In the genomic region with DNA sequence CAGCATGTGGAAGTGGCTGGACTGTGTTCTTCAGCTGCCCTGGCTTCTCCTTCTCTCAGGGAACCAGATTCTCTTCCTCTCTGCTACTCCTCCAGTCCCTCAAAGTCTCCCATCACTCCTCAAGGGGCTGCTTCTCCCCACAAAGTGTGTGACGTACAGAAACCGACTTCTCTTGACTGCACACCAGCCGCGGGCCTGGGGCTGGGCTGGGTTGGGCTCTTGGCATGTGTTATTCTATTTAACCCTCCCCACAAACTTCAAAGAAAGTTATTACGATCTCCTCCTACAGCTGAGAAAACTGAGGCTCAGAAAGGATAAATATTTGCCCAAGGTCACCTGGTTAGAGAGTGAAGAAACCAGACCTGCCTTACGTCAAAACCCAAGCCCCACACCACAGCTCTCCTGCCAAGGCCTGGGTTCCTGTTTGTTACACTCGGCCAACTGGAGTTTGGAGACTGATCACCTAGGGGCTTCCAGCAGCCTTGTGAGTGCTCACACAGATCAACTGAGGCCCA, we compare ENCODE assay signal across 29 cellular contexts.
"Had no signal": no experiment of that assay in that cellular context is flagged by ENCODE, and none has a peak within 500 bp of the region (broad histone marks: within the 10 kb centered on the region; RNA-seq: fewer than 3 reads in every experiment).

No MANE protein-coding gene starts in this region.

- DNase-seq: activated CD4-positive, alpha-beta T cell treated with anti-CD3 and anti-CD28 coated beads for 36 hours; activated CD4-positive, CD25-positive, alpha-beta regulatory T cell; activated CD8-positive, alpha-beta T cell treated with anti-CD3 and anti-CD28 coated beads, Interleukin-2, amount 10 ng/mL, durations not matched to agents 7 days and 5 days; activated effector memory CD4-positive, alpha-beta T cell treated with Interleukin-2 at 50 U/mL for 16 hours; activated naive CD4-positive, alpha-beta T cell treated with Interleukin-2 at 50 U/mL for 16 hours; activated naive CD8-positive, alpha-beta T cell treated with anti-CD3 and anti-CD28 coated beads for 36 hours; activated T-cell treated with anti-CD3 and anti-CD28 coated beads for 4 hours; adrenal gland; aorta; cerebellar nuclear complex; colonic mucosa; effector CD8-positive, alpha-beta T cell; gastrocnemius medialis; glutamatergic neuron; islet precursor cell; mesendoderm; ovary; psoas muscle; stimulated activated CD4-positive, alpha-beta T cell treated with anti-CD3 and anti-CD28 coated beads, Interleukin-15, amount 100 ng/mL, for 24 hours; stimulated activated CD4-positive, alpha-beta T cell treated with anti-CD3 and anti-CD28 coated beads, Interleukin-2, amount 100 ng/mL, for 24 hours; stimulated activated naive B cell treated with anti-CD40 and anti-IgM and Interleukin-4, amounts not matched to agents 10 μg/mL and 1 μg/mL and 100 μg/mL, for 72 hours; uterus had no signal

- H3K27ac ChIP-seq: adrenal gland, cardiac muscle cell, colonic mucosa, gastrocnemius medialis, neutrophil, ovary, psoas muscle, suprapubic skin, tibial nerve, uterus had no signal

- H3K36me3 Mint-ChIP-seq: activated CD8-positive, alpha-beta memory T cell treated with anti-CD3 and anti-CD28 coated beads, Interleukin-2, amount 10 ng/mL, durations not matched to agents 7 days and 5 days; activated naive CD8-positive, alpha-beta T cell treated with anti-CD3 and anti-CD28 coated beads for 36 hours; brain; natural killer cell treated with Interleukin-12 subunit alpha and Interleukin-12 subunit beta and Interleukin-15 and Interleukin-18, amount 100 ng/mL, for 72 hours; stimulated activated naive B cell treated with anti-CD40 and anti-IgM and Interleukin-4, amounts not matched to agents 10 μg/mL and 1 μg/mL and 100 μg/mL, for 72 hours had no signal

- H3K27me3 Mint-ChIP-seq: activated CD8-positive, alpha-beta memory T cell treated with anti-CD3 and anti-CD28 coated beads, Interleukin-2, amount 10 ng/mL, durations not matched to agents 7 days and 5 days; brain had no signal

- H3K4me3 Mint-ChIP-seq: activated CD4-positive, alpha-beta T cell treated with anti-CD3 and anti-CD28 coated beads for 36 hours; activated CD8-positive, alpha-beta memory T cell treated with anti-CD3 and anti-CD28 coated beads, Interleukin-2, amount 10 ng/mL, durations not matched to agents 7 days and 5 days; activated CD8-positive, alpha-beta T cell treated with anti-CD3 and anti-CD28 coated beads, Interleukin-2, amount 10 ng/mL, durations not matched to agents 7 days and 5 days; activated naive CD8-positive, alpha-beta T cell treated with anti-CD3 and anti-CD28 coated beads for 36 hours; brain; natural killer cell treated with Interleukin-12 subunit alpha and Interleukin-12 subunit beta and Interleukin-15 and Interleukin-18, amount 100 ng/mL, for 72 hours; stimulated activated naive B cell treated with anti-CD40 and anti-IgM and Interleukin-4, amounts not matched to agents 10 μg/mL and 1 μg/mL and 100 μg/mL, for 72 hours had no signal

- H3K27me3 ChIP-seq: adrenal gland, cardiac muscle cell, colonic mucosa, gastrocnemius medialis, ovary, suprapubic skin, tibial nerve, uterus had no signal

- H3K27ac Mint-ChIP-seq: activated CD4-positive, alpha-beta T cell treated with anti-CD3 and anti-CD28 coated beads for 36 hours; activated CD8-positive, alpha-beta memory T cell treated with anti-CD3 and anti-CD28 coated beads, Interleukin-2, amount 10 ng/mL, durations not matched to agents 7 days and 5 days; activated CD8-positive, alpha-beta T cell treated with anti-CD3 and anti-CD28 coated beads, Interleukin-2, amount 10 ng/mL, durations not matched to agents 7 days and 5 days; activated naive CD8-positive, alpha-beta T cell treated with anti-CD3 and anti-CD28 coated beads for 36 hours; brain; natural killer cell treated with Interleukin-12 subunit alpha and Interleukin-12 subunit beta and Interleukin-15 and Interleukin-18, amount 100 ng/mL, for 72 hours; stimulated activated naive B cell treated with anti-CD40 and anti-IgM and Interleukin-4, amounts not matched to agents 10 μg/mL and 1 μg/mL and 100 μg/mL, for 72 hours had no signal

- H3K4me3 ChIP-seq: adrenal gland, cardiac muscle cell, colonic mucosa, gastrocnemius medialis, ovary, psoas muscle, suprapubic skin, tibial nerve, uterus had no signal

- H3K9me3 ChIP-seq: adrenal gland, colonic mucosa, gastrocnemius medialis, neutrophil, ovary, psoas muscle, uterus had no signal

- H3K4me1 Mint-ChIP-seq: activated CD4-positive, alpha-beta T cell treated with anti-CD3 and anti-CD28 coated beads for 36 hours; activated CD8-positive, alpha-beta memory T cell treated with anti-CD3 and anti-CD28 coated beads, Interleukin-2, amount 10 ng/mL, durations not matched to agents 7 days and 5 days; activated naive CD8-positive, alpha-beta T cell treated with anti-CD3 and anti-CD28 coated beads for 36 hours; brain; stimulated activated naive B cell treated with anti-CD40 and anti-IgM and Interleukin-4, amounts not matched to agents 10 μg/mL and 1 μg/mL and 100 μg/mL, for 72 hours had no signal

- H3K36me3 ChIP-seq: adrenal gland, cardiac muscle cell, colonic mucosa, gastrocnemius medialis, neutrophil, ovary, suprapubic skin, tibial nerve, uterus had no signal

- ATAC-seq: activated CD4-positive, alpha-beta T cell treated with anti-CD3 and anti-CD28 coated beads for 36 hours; activated CD8-positive, alpha-beta memory T cell treated with anti-CD3 and anti-CD28 coated beads, Interleukin-2, amount 10 ng/mL, durations not matched to agents 7 days and 5 days; activated CD8-positive, alpha-beta T cell treated with anti-CD3 and anti-CD28 coated beads, Interleukin-2, amount 10 ng/mL, durations not matched to agents 7 days and 5 days; gastrocnemius medialis; psoas muscle; stimulated activated naive B cell treated with anti-CD40 and anti-IgM and Interleukin-4, amounts not matched to agents 10 μg/mL and 1 μg/mL and 100 μg/mL, for 72 hours had no signal

- H3K4me1 ChIP-seq: adrenal gland, colonic mucosa, gastrocnemius medialis, psoas muscle, uterus had no signal
